1 cellular context compared by ENCODE assay signal in the genomic region with DNA sequence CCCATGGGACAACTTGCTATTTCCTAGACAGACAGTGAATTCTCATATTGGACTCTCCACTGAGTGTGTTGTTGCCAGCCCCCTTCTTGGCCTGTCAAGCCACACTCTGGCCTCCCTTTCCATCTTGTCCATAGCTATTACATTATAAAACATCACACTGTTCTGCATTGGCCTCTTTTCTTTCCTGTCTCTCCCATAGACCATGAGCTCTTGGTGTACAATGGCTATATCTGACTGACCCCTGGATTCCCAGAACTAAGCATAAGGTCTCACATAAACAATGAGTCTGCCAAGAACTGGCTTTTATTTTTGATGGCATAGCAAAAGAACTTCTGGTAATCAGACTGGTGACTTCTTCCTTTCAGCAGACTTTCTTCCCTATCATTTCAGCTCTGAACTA.
TF ChIP-seq lines count a peak whose summit lies in the region.

No MANE protein-coding gene starts in this region.

TF ChIP-seq in HepG2, 621 proteins besides CTCF, POLR2A, EP300 and RAD21:
- TF ChIP-seq, protein P1, sequence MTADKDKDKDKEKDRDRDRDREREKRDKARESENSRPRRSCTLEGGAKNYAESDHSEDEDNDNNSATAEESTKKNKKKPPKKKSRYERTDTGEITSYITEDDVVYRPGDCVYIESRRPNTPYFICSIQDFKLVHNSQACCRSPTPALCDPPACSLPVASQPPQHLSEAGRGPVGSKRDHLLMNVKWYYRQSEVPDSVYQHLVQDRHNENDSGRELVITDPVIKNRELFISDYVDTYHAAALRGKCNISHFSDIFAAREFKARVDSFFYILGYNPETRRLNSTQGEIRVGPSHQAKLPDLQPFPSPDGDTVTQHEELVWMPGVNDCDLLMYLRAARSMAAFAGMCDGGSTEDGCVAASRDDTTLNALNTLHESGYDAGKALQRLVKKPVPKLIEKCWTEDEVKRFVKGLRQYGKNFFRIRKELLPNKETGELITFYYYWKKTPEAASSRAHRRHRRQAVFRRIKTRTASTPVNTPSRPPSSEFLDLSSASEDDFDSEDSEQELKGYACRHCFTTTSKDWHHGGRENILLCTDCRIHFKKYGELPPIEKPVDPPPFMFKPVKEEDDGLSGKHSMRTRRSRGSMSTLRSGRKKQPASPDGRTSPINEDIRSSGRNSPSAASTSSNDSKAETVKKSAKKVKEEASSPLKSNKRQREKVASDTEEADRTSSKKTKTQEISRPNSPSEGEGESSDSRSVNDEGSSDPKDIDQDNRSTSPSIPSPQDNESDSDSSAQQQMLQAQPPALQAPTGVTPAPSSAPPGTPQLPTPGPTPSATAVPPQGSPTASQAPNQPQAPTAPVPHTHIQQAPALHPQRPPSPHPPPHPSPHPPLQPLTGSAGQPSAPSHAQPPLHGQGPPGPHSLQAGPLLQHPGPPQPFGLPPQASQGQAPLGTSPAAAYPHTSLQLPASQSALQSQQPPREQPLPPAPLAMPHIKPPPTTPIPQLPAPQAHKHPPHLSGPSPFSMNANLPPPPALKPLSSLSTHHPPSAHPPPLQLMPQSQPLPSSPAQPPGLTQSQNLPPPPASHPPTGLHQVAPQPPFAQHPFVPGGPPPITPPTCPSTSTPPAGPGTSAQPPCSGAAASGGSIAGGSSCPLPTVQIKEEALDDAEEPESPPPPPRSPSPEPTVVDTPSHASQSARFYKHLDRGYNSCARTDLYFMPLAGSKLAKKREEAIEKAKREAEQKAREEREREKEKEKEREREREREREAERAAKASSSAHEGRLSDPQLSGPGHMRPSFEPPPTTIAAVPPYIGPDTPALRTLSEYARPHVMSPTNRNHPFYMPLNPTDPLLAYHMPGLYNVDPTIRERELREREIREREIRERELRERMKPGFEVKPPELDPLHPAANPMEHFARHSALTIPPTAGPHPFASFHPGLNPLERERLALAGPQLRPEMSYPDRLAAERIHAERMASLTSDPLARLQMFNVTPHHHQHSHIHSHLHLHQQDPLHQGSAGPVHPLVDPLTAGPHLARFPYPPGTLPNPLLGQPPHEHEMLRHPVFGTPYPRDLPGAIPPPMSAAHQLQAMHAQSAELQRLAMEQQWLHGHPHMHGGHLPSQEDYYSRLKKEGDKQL (CRISPR knock-in tag; IDR thresholded peaks at IDR 0.05; ENCODE audit: low read depth), result no peak
- no peak for TF ChIP-seq ETV6 (CRISPR knock-in tag; conservative IDR thresholded peaks at IDR 0.05)
- no peak for TF ChIP-seq ZNF432 (CRISPR knock-in tag; IDR thresholded peaks at IDR 0.05; ENCODE audit: borderline replicate concordance)
- no peak for TF ChIP-seq SOX6 (IDR thresholded peaks at IDR 0.05)
- TF ChIP-seq SOX6 (CRISPR knock-in tag; IDR thresholded peaks at IDR 0.05), result no peak
- TF ChIP-seq, protein P2, sequence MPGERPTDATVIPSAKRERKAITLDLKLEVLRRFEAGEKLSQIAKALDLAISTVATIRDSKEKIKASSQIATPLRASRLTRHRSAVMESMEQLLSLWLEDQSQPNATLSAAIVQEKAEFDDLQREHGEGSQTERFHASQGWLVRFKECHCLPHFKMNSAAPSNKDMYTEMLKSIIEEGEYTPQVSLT (CRISPR knock-in tag; IDR thresholded peaks at IDR 0.05; ENCODE audit: borderline replicate concordance, low read depth), result no peak
- no peak for TF ChIP-seq CREB1 (IDR thresholded peaks at IDR 0.05)
- no peak for TF ChIP-seq CREB1 (CRISPR knock-in tag; IDR thresholded peaks at IDR 0.05)
- TF ChIP-seq ZNF12 (CRISPR knock-in tag; IDR thresholded peaks at IDR 0.05), result no peak
